ENCODE assay signal across 8 cellular contexts in the genomic region with DNA sequence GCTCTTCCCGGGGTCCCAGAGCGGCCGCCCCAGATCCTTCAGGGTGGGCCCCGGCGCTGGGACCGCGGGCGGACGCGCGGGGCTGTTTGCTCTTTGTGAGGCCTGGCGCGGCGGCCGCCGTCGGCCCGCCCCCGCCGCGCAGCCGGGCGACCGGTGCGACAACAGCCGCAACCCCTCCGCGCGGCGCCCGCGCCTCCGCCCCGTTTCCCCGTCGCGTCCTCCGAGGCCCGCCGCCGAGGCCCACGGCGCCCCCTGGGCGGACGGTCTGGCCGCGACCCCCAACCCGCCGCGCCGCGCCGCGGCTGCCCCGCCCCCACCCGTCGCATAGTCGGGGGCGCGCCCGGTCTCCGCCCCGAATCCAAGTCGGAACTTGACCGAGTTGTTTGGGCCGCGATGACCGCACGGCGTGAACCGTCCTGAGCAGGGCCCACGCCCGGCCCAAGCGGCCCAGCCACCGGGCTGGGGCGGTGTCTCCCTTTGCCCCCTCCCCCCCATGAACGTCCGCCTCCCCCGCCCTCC. TPM values are rescaled to one million over a fixed set of nuclear protein-coding genes. Genes with fewer than 3 reads are reported as not detected.
DNase-seq lines count a peak whose midpoint lies in the region; ATAC-seq, FAIRE-seq and TF ChIP-seq lines count a peak whose summit lies in the region.

No MANE protein-coding gene starts in this region.

- no peak for DNase-seq in AG04449 (ENCODE audit: low read depth, low spot score)
- DNase-seq in MG63: peak; percentile 10
- no peak for DNase-seq in GM12878 (ENCODE audit: low read depth, low spot score)
- DNase-seq in left lung: peak in 1 of 2 donors; percentile 88
- DNase-seq in stromal cell of bone marrow (ENCODE audit: low read depth): peak; percentile 6
- no peak for DNase-seq in dermis blood vessel endothelial cell
- no peak for DNase-seq in NCI-H2196 (lab: John Stamatoyannopoulos, UW; ENCODE audit: unreplicated experiment)

- no peaks in the 10 kb centered on the region for H3K27me3 ChIP-seq in MG63
- no peaks in the 10 kb centered on the region for H3K27me3 ChIP-seq in GM12878 (replicated peaks in 1 of 2; ENCODE audit: control insufficient read depth in 2 of 2, insufficient read depth in 2 of 2, low read length in 1 of 2)
- H3K27me3 ChIP-seq in left lung: no peaks in the 10 kb centered on the region

- H3K4me3 ChIP-seq in AG04449 (ENCODE audit: low read depth, low read length) (peak overlapping the region; percentile 82), MG63 (peak overlapping the region; percentile 100), GM12878 (peak overlapping the region; percentile 78), left lung (peak overlapping the region; percentile 82 to 90)

- no peak for TF ChIP-seq RAD21 in GM12878 (IDR thresholded peaks at IDR 0.05; ENCODE audit: insufficient read depth, low read depth, low read length)

- H3K27ac ChIP-seq in GM12878 (ENCODE audit: control insufficient read depth, insufficient read depth) (peak overlapping the region; percentile 83), left lung (peak overlapping the region; percentile 99)

- H4K20me1 ChIP-seq in GM12878 (ENCODE audit: control insufficient read depth, insufficient read depth): no peaks in the 10 kb centered on the region

- H3K4me1 ChIP-seq in GM12878 (ENCODE audit: control insufficient read depth, insufficient read depth, low read length) (peaks cover 25% of the 10 kb centered on the region), left lung (peaks cover 29 to 41% of the 10 kb centered on the region in 2 donors)

- peak overlapping the region; percentile 61 for H3K9ac ChIP-seq in GM12878 (ENCODE audit: control insufficient read depth, insufficient read depth, low read length)

- TF ChIP-seq EP300 in GM12878 (IDR thresholded peaks at IDR 0.05; ENCODE audit: borderline replicate concordance in 1 of 2, control insufficient read depth in 1 of 2, low read depth in 2 of 2, low read length in 2 of 2): no peak

- intact Hi-C loops in GM12878 (cut with micrococcal nuclease; ENCODE audit: unreplicated experiment) (loop anchor here (5.0 kb wide), 1 partner anchor 190 kb away; no protein-coding TSS in a partner anchor), left lung (cut with DNase I) (no loop called here)

- TF ChIP-seq POLR2A in GM12878 (IDR thresholded peaks at IDR 0.05; ENCODE audit: low read depth, low read length): peak; percentile 44; the same call in 1 of the 2 replicates

- in situ Hi-C loops in GM12878 (cut with MboI): no loop called here

- no peak for FAIRE-seq in GM12878 (lab: Jason Lieb, UNC)

- no peaks in the 10 kb centered on the region; the same call in 1 of the 2 replicates for H3K79me2 ChIP-seq in GM12878 (ENCODE audit: control insufficient read depth, insufficient read depth, low read length)

- RAD21 ChIA-PET in GM12878 (lab: Charles Lee; ENCODE audit: unreplicated experiment): interaction anchor here (0.7 to 7.3 kb wide), 17 partner anchors 8 to 565 kb away, joined by 3 to 97 read pairs (median 4); no protein-coding TSS in a partner anchor

- peaks cover 17% of the 10 kb centered on the region for H3K36me3 ChIP-seq in MG63
- H3K36me3 ChIP-seq in GM12878 (ENCODE audit: control insufficient read depth in 2 of 2, insufficient read depth in 2 of 2, low read length in 1 of 2): no peaks in the 10 kb centered on the region
- no peaks in the 10 kb centered on the region for H3K36me3 ChIP-seq in left lung

- BruUV-seq in GM12878 (replicated peaks; lab: Mats Ljungman, UMichigan): no TSS peak

- POLR2A ChIA-PET in AG04449 (lab: Yijun Ruan, JAX): interaction anchor here (1.0 to 2.5 kb wide), 3 partner anchors 12 to 84 kb away, joined by 3 to 13 read pairs (median 5); partner anchors contain the start of gene LBH
- POLR2A ChIA-PET in GM12878 (lab: Charles Lee): interaction anchor here (0.6 to 3.5 kb wide), 8 partner anchors 8 to 1108 kb away, joined by 3 to 20 read pairs (median 4); no protein-coding TSS in a partner anchor

- CTCF ChIA-PET in AG04449 (lab: Yijun Ruan, JAX) (interaction anchor here (0.6 to 13.0 kb wide), 15 partner anchors 9 to 1323 kb away, joined by 3 to 164 read pairs (median 4); no protein-coding TSS in a partner anchor), GM12878 (lab: Yijun Ruan, JAX) (interaction anchor here (0.5 to 7.2 kb wide), 11 partner anchors 10 to 564 kb away, joined by 3 to 116 read pairs (median 13); partner anchors contain the start of gene LBH)

- peak; percentile 6 for ATAC-seq in GM19324 (IDR thresholded peaks at IDR 0.05; ENCODE audit: low FRiP score, unreplicated experiment)
- ATAC-seq in GM12878: peak; percentile 4; the same call in 2 of the 3 replicates
- peak; percentile 2 for ATAC-seq in left lung

- H2AFZ ChIP-seq in GM12878 (ENCODE audit: control insufficient read depth, low read depth, low read length): peak overlapping the region; percentile 86

- no peak for TF ChIP-seq CTCF in AG04449 (IDR thresholded peaks at IDR 0.05; ENCODE audit: insufficient read depth, low read length, missing control alignments)
- TF ChIP-seq CTCF in GM12878 (IDR thresholded peaks at IDR 0.05 in 2 of 3, conservative IDR thresholded peaks at IDR 0.05 in 1 of 3; ENCODE audit: control insufficient read depth in 2 of 3, extremely low read depth in 1 of 3, insufficient read depth in 1 of 3, low read depth in 3 of 3, low read length in 3 of 3): no peak
- TF ChIP-seq CTCF in left lung (IDR thresholded peaks at IDR 0.05): no peak

- SMC1A ChIA-PET in GM12878 (lab: Charles Lee; ENCODE audit: uncharacterized antibody, unreplicated experiment): interaction anchor here (0.9 to 6.1 kb wide), 9 partner anchors 8 to 565 kb away, joined by 3 to 85 read pairs (median 6); no protein-coding TSS in a partner anchor

- H3K9me3 ChIP-seq in MG63: no peaks in the 10 kb centered on the region
- no peaks in the 10 kb centered on the region for H3K9me3 ChIP-seq in GM12878 (replicated peaks; ENCODE audit: control insufficient read depth, insufficient read depth, low read length)
- no peaks in the 10 kb centered on the region for H3K9me3 ChIP-seq in left lung

- no peak overlapping the region for H3K4me2 ChIP-seq in GM12878 (ENCODE audit: control insufficient read depth, insufficient read depth)

- WGBS in GM12878 (ENCODE audit: insufficient coverage, insufficient replicate concordance, low lambda C conversion rate, missing lambda C conversion rate): 1% methylated on average over 59 of the region's 79 CpGs

TF ChIP-seq in GM12878, 131 proteins besides CTCF, POLR2A, EP300 and RAD21 (continues in another document):
- TF ChIP-seq FOXM1 (IDR thresholded peaks at IDR 0.05; ENCODE audit: low read depth, low read length) (no peak), LARP7 (IDR thresholded peaks at IDR 0.05) (peak; percentile 86; the same call in 1 of the 2 replicates), SREBF1 (IDR thresholded peaks at IDR 0.05; ENCODE audit: low read length) (no peak), ZNF384 (IDR thresholded peaks at IDR 0.05; ENCODE audit: borderline replicate concordance, low read depth, low read length) (no peak), CHD1 (IDR thresholded peaks at IDR 0.05; ENCODE audit: low read depth, low read length) (no peak), IKZF1 (conservative IDR thresholded peaks at IDR 0.05) (peak; percentile 5)
- TF ChIP-seq, protein P1, sequence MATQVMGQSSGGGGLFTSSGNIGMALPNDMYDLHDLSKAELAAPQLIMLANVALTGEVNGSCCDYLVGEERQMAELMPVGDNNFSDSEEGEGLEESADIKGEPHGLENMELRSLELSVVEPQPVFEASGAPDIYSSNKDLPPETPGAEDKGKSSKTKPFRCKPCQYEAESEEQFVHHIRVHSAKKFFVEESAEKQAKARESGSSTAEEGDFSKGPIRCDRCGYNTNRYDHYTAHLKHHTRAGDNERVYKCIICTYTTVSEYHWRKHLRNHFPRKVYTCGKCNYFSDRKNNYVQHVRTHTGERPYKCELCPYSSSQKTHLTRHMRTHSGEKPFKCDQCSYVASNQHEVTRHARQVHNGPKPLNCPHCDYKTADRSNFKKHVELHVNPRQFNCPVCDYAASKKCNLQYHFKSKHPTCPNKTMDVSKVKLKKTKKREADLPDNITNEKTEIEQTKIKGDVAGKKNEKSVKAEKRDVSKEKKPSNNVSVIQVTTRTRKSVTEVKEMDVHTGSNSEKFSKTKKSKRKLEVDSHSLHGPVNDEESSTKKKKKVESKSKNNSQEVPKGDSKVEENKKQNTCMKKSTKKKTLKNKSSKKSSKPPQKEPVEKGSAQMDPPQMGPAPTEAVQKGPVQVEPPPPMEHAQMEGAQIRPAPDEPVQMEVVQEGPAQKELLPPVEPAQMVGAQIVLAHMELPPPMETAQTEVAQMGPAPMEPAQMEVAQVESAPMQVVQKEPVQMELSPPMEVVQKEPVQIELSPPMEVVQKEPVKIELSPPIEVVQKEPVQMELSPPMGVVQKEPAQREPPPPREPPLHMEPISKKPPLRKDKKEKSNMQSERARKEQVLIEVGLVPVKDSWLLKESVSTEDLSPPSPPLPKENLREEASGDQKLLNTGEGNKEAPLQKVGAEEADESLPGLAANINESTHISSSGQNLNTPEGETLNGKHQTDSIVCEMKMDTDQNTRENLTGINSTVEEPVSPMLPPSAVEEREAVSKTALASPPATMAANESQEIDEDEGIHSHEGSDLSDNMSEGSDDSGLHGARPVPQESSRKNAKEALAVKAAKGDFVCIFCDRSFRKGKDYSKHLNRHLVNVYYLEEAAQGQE (IDR thresholded peaks at IDR 0.05; ENCODE audit: low read depth, low read length): no peak

RNA-seq across cellular contexts. Expression of gene YPEL5, which starts 0.4 kb away (rescaled TPM):
- 37.7 and 75.2 TPM in 2 replicates for total RNA-seq in MG63 (2014; rRNA removed; shearing (Covaris generic); ENCODE audit: low replicate concordance)
- 20.9 and 25.1 TPM in 2 replicates for total RNA-seq in GM12878 (2013; cell fraction: nucleolus; rRNA removed)
- total RNA-seq in GM12878 (2014; rRNA removed): 21.6 and 27.4 TPM in 2 replicates
- 19.5 and 20.1 TPM in 2 replicates for total RNA-seq in GM12878 (2014; rRNA removed; fragmentation: Illumina TruSeq; extraction: Trizol)
- 21.6 and 22.5 TPM in 2 replicates for total RNA-seq in GM12878 (2021)
- 27.9 TPM for polyA plus RNA-seq in GM12878 (2011; ENCODE audit: low read depth)
- polyA plus RNA-seq in GM12878 (2011; rRNA removed): 47.3 and 58.4 TPM in 2 replicates
- polyA plus RNA-seq in GM12878 (2011; cell fraction: cytosol; rRNA removed): 28.6 and 32.1 TPM in 2 replicates
- polyA plus RNA-seq in GM12878 (2011; cell fraction: nucleus; rRNA removed): 16.7 and 23.9 TPM in 2 replicates
- 37.3 and 41.2 TPM in 2 replicates for polyA plus RNA-seq in GM12878 (2012)
- 21.8 and 27.7 TPM in 2 replicates for polyA plus RNA-seq in GM12878 (2014; fragmentation: Illumina TruSeq; extraction: Trizol)
- 10 to 100 TPM; 24.9 to 43.6 TPM for polyA plus RNA-seq in GM12878 (2014; fragmentation: Nextera tagmentation; extraction: Ambion mirVana)
- 21.7 and 24.3 TPM in 2 replicates for polyA plus RNA-seq in GM12878 (2014; rRNA removed)
- polyA plus RNA-seq in GM12878 (2016; fragmentation: Nextera tagmentation; extraction: Ambion mirVana): 10 to 100 TPM; 18.8 to 19.2 TPM
- 31.9 and 36.6 TPM in 2 replicates for polyA minus RNA-seq in GM12878 (2011; rRNA and poly(A)+ RNA removed)
- polyA minus RNA-seq in GM12878 (2011; cell fraction: cytosol; rRNA and poly(A)+ RNA removed): 7.2 TPM in 2 replicates
- 10.3 and 15.5 TPM in 2 replicates for polyA minus RNA-seq in GM12878 (2011; cell fraction: nucleus; rRNA and poly(A)+ RNA removed)
- total RNA-seq in left lung: 100 to 1,000 TPM in 1 of 2 donors, 10 to 100 TPM in 1; 58.5 to 118 TPM
- 79.4 and 99.2 TPM in 2 replicates for total RNA-seq in dermis blood vessel endothelial cell

Comparison
In these comparisons a context has a peak if more than half of its experiments do, and no peak if none do; other contexts are left out.
1. DNase-seq: peak in MG63 (single experiment) and stromal cell of bone marrow (single experiment); none in AG04449 (single experiment), GM12878 (single experiment), dermis blood vessel endothelial cell (single experiment) and NCI-H2196 (single experiment).
2. Peak in every context shown above with its lines, with median percentiles within 50 percentile points of each other: H3K4me3 ChIP-seq and ATAC-seq.